ENCODE assay signal across 8 cellular contexts in the genomic region with DNA sequence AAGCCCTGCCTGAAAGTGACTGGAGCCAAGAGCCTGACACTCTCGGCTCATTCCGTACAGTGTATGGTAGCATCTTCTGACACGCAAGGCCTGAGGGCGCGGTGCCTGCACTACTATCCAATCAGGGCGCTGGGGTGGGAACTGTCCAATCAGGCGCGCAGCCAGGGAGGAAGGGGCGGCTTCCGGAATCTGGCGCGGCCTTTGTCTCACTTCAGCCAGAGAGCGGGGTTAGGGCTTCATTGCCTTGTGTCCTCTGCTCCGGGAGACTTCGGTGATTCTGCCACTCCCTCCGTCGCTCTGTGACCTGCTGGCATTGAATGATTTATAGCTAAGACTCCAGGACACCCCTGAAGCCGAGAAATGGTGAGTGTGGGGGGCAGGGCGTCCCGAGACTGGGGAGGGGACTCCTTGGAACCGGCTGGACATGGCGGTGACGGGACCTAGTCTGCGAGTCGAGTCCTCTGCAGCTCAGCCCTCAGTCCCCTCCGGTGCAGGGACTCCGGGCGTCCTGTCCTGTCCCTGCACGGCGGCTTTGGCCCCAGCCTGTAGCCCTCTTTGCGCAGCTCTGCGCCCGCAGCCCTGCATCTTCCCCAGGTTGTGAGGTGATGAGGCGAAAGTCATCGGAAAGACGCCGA.
DNase-seq lines count a peak whose midpoint lies in the region; FAIRE-seq and TF ChIP-seq lines count a peak whose summit lies in the region.
"Not testable (repeated sequence)": the region's sequence is repeated elsewhere in the genome, so short reads cannot be mapped to it uniquely, and the experiment has no call there.

No MANE protein-coding gene starts in this region.

- not testable (repeated sequence) for H3K9me2 ChIP-seq in MM.1S (replicated peaks; ENCODE audit: insufficient read depth, low read length)

- TF ChIP-seq CTCF in MM.1S (IDR thresholded peaks at IDR 0.05; ENCODE audit: low read length) = not testable (repeated sequence)

- not testable (repeated sequence) for H3K9me3 ChIP-seq in MM.1S (replicated peaks; ENCODE audit: insufficient read depth, low read length); SJSA1 (replicated peaks); neuron (ENCODE audit: low read length); stomach smooth muscle (ENCODE audit: control insufficient read depth in 2 of 2, low read length in 2 of 2)

- H3K4me3 ChIP-seq in MM.1S (ENCODE audit: low read length) (peak overlapping the region; percentile 61), SJSA1 (peak overlapping the region; percentile 41), neuron (ENCODE audit: low read length) (peak overlapping the region; percentile 94), stomach smooth muscle (ENCODE audit: low read length in 2 of 2) (peak overlapping the region; percentile 73 to 81)

- H3K4me2 ChIP-seq in MM.1S (ENCODE audit: low read depth, low read length) = peak overlapping the region; percentile 25; the same call in 1 of the 2 replicates

- not testable (repeated sequence) for H4K20me1 ChIP-seq in MM.1S (ENCODE audit: insufficient read depth, low read length)

- H3K36me3 ChIP-seq in MM.1S (replicated peaks; ENCODE audit: insufficient read depth, low read length); SJSA1; neuron (ENCODE audit: insufficient read depth, low read length); stomach smooth muscle (ENCODE audit: control insufficient read depth in 2 of 2, insufficient read depth in 2 of 2, low read length in 2 of 2): not testable (repeated sequence)

- DNase-seq in GDM1 (lab: John Stamatoyannopoulos, UW) (peak; percentile 86), HCEC 1CT (peak; percentile 88), MM.1S (peak; percentile 91), SJSA1 (ENCODE audit: low read depth in 1 of 2, low spot score in 2 of 2) (peak; percentile 88 to 95), frontal cortex (ENCODE audit: low spot score in 2 of 2) (peak; percentile 28 to 41)
- DNase-seq in activated naive CD4-positive, alpha-beta T cell (lab: John Stamatoyannopoulos, UW) = peak; percentile 58 to 73 (median 60)

- H3K79me2 ChIP-seq in MM.1S (ENCODE audit: low read length) = not testable (repeated sequence)

- not testable (repeated sequence) for H3F3A ChIP-seq in MM.1S (ENCODE audit: insufficient read depth, low read length)

- FAIRE-seq in frontal cortex (lab: Jason Lieb, UNC) = peak; percentile 43

- H3K9ac ChIP-seq in MM.1S (ENCODE audit: low read length) (peak overlapping the region; percentile 40; the same call in 1 of the 2 replicates), stomach smooth muscle (ENCODE audit: low read length in 2 of 2) (peak overlapping the region; percentile 33 to 51)

- H3K27me3 ChIP-seq in MM.1S (replicated peaks; ENCODE audit: insufficient read depth, low read length); SJSA1 (replicated peaks); neuron (ENCODE audit: insufficient read depth, low read length); stomach smooth muscle (ENCODE audit: control insufficient read depth in 1 of 2, insufficient read depth in 2 of 2, low read length in 2 of 2): not testable (repeated sequence)

- H3K4me1 ChIP-seq in MM.1S (ENCODE audit: low read length); SJSA1 (replicated peaks); neuron (ENCODE audit: insufficient read depth, low read length); stomach smooth muscle (ENCODE audit: control insufficient read depth, insufficient read depth, low read length): not testable (repeated sequence)

- H2AFZ ChIP-seq in MM.1S (ENCODE audit: low read length) (peak overlapping the region; percentile 61), neuron (ENCODE audit: low read depth, low read length) (peak overlapping the region; percentile 72)

- not testable (repeated sequence) for H3K27ac ChIP-seq in MM.1S (ENCODE audit: low read length); stomach smooth muscle (ENCODE audit: low read length)
- peak overlapping the region; percentile 23 for H3K27ac ChIP-seq in SJSA1

Comparison
In these comparisons a context has a peak if more than half of its experiments do, and no peak if none do; other contexts are left out.
1. DNase-seq: peak in every context shown above with its lines; median percentile 92 in SJSA1; 91 in MM.1S; 88 in HCEC 1CT; 86 in GDM1; 60 in activated naive CD4-positive, alpha-beta T cell; 34 in frontal cortex.
2. H3K4me3 ChIP-seq: peak in every context shown above with its lines; median percentile 94 in neuron; 77 in stomach smooth muscle; 61 in MM.1S; 41 in SJSA1.